ENCODE assay signal across 19 cellular contexts in genomic region chr1:163436133-163436532, GRCh38.
DNase-seq lines count a peak whose midpoint lies in the region; ATAC-seq and TF ChIP-seq lines count a peak whose summit lies in the region.
"Had no signal": no experiment of that assay in that cellular context is flagged by ENCODE, and none has a peak within 500 bp of the region (broad histone marks: within the 10 kb centered on the region; RNA-seq: fewer than 3 reads in every experiment).

No MANE protein-coding gene starts in this region.

- no peaks in the 10 kb centered on the region for H3K36me3 ChIP-seq in muscle layer of colon (ENCODE audit: insufficient read depth, low read length)
- H3K36me3 ChIP-seq: SJSA1 had no signal

- peak overlapping the region; percentile 50 to 83 (median 78) for H3K27ac Mint-ChIP-seq in brain

- peak overlapping the region; percentile 13 for H3K27ac ChIP-seq in muscle layer of colon (ENCODE audit: low read depth, low read length)
- H3K27ac ChIP-seq: A549, RWPE1, SJSA1 had no signal

- no peak overlapping the region for H3K4me3 ChIP-seq in muscle layer of colon (ENCODE audit: low read depth in 1 of 2, low read length in 2 of 2)
- H3K4me3 ChIP-seq: A549, SJSA1 had no signal

- no peak for TF ChIP-seq CTCF in brain (conservative IDR thresholded peaks at IDR 0.05)

- peaks cover 4% of the 10 kb centered on the region for H3K36me3 Mint-ChIP-seq in brain

- DNase-seq in Ammon's horn (ENCODE audit: low spot score) (peak; percentile 58), NCI-H2171 treated with DMSO at 0.1 percent for 48 hours (lab: John Stamatoyannopoulos, UW) (peak; percentile 58), kidney tubule cell (ENCODE audit: low spot score) (no peak), NCI-H2227 (lab: John Stamatoyannopoulos, UW; ENCODE audit: unreplicated experiment) (no peak)
- DNase-seq: C1 segment of cervical spinal cord, DMS153, KBM-7, MV-4-11, NCI-H1417 treated with DMSO at 0.1 percent for 48 hours, NCI-H2029 treated with DMSO at 0.1 percent for 48 hours, NCI-H2227 treated with DMSO at 0.1 percent for 48 hours, NCI-H526, OCI-M1 had no signal

- peaks cover 4 to 26% (median 8%) of the 10 kb centered on the region in 5 experiments for H3K9me3 Mint-ChIP-seq in brain

- H3K27me3 Mint-ChIP-seq in brain = peaks cover 4% of the 10 kb centered on the region

- H3K9me3 ChIP-seq in muscle layer of colon (ENCODE audit: low read length) = no peaks in the 10 kb centered on the region
- H3K9me3 ChIP-seq: A549, SJSA1 had no signal

- peaks cover 58% of the 10 kb centered on the region for H3K4me1 ChIP-seq in muscle layer of colon (ENCODE audit: insufficient read depth, low read length)
- H3K4me1 ChIP-seq: A549, SJSA1 had no signal

- no peaks in the 10 kb centered on the region for H3K27me3 ChIP-seq in muscle layer of colon (ENCODE audit: control insufficient read depth in 1 of 2, insufficient read depth in 2 of 2, low read length in 2 of 2)

- H3K9ac ChIP-seq in muscle layer of colon (ENCODE audit: low read length) = no peak overlapping the region

- peaks cover 65% of the 10 kb centered on the region for H3K4me1 Mint-ChIP-seq in brain

- H3K4me3 Mint-ChIP-seq in brain = peak overlapping the region in 3 of 5 experiments; percentile 0 to 14 (median 11)

- no peak for ATAC-seq in HG03097 (IDR thresholded peaks at IDR 0.05; ENCODE audit: low FRiP score, unreplicated experiment)
- ATAC-seq: A549 had no signal

Comparison
In these comparisons a context has a peak if more than half of its experiments do, and no peak if none do; other contexts are left out.
1. DNase-seq: peak in Ammon's horn (single experiment) and NCI-H2171 treated with DMSO at 0.1 percent for 48 hours (single experiment); none in kidney tubule cell (single experiment) and NCI-H2227 (single experiment).